Comparison of ENCODE assay signal across 8 cellular contexts in genomic region chr4:89434364-89434988, GRCh38.
A peak's percentile ranks its signal among the peaks of the same experiment; 100 is the strongest.
DNase-seq lines count a peak whose midpoint lies in the region; ATAC-seq, FAIRE-seq and TF ChIP-seq lines count a peak whose summit lies in the region.

No MANE protein-coding gene starts in this region.

- no peak overlapping the region for H3K4me3 ChIP-seq in CD8-positive, alpha-beta T cell (ENCODE audit: low read depth, low read length)
- H3K4me3 ChIP-seq in brain microvascular endothelial cell (ENCODE audit: low read depth, low read length) = no peak overlapping the region
- no peak overlapping the region for H3K4me3 ChIP-seq in tibial artery

- H3K27me3 ChIP-seq in CD8-positive, alpha-beta T cell (ENCODE audit: insufficient read depth, low read length) = no peaks in the 10 kb centered on the region
- H3K27me3 ChIP-seq in brain microvascular endothelial cell (replicated peaks) = no peaks in the 10 kb centered on the region
- no peaks in the 10 kb centered on the region for H3K27me3 ChIP-seq in tibial artery

- H3K4me3 Mint-ChIP-seq in CD8-positive, alpha-beta T cell = no peak overlapping the region

- H3K9me3 Mint-ChIP-seq in CD8-positive, alpha-beta T cell = no peaks in the 10 kb centered on the region

- H3K4me1 ChIP-seq in CD8-positive, alpha-beta T cell (ENCODE audit: insufficient read depth, low read length) = peaks cover 6% of the 10 kb centered on the region
- H3K4me1 ChIP-seq in tibial artery = no peaks in the 10 kb centered on the region

- ATAC-seq in CD8-positive, alpha-beta T cell = peak; percentile 67
- ATAC-seq in GM18867 (IDR thresholded peaks at IDR 0.05; ENCODE audit: unreplicated experiment) (peak; percentile 88), HG03103 (IDR thresholded peaks at IDR 0.05; ENCODE audit: low read depth, unreplicated experiment) (peak; percentile 69)

- H3K27ac ChIP-seq in CD8-positive, alpha-beta T cell (ENCODE audit: low read depth, low read length) = no peak overlapping the region
- no peak overlapping the region for H3K27ac ChIP-seq in brain microvascular endothelial cell
- H3K27ac ChIP-seq in tibial artery = no peak overlapping the region

- no peaks in the 10 kb centered on the region for H3K36me3 ChIP-seq in CD8-positive, alpha-beta T cell (ENCODE audit: insufficient read depth, low read length)
- H3K36me3 ChIP-seq in brain microvascular endothelial cell (replicated peaks) (no peaks in the 10 kb centered on the region), tibial artery (no peaks in the 10 kb centered on the region)

- peaks cover 7% of the 10 kb centered on the region for H3K4me1 Mint-ChIP-seq in CD8-positive, alpha-beta T cell (ENCODE audit: low read depth)

- intact Hi-C loops in CD8-positive, alpha-beta T cell (cut with DNase I, micrococcal nuclease) = loop anchor here (1.0 to 10.0 kb wide), 6 partner anchors 127 to 610 kb away; partner anchors contain the start of gene GPRIN3 (in 1 of the 2)
- intact Hi-C loops in tibial artery (cut with DNase I; ENCODE audit: low total_unique reads) = loop anchor here (10.0 kb wide), 1 partner anchor 210 kb away; no protein-coding TSS in a partner anchor

- CTCF ChIA-PET in CD8-positive, alpha-beta T cell (lab: Charles Lee) = interaction anchor here (0.7 to 5.3 kb wide), 20 partner anchors 9 to 465 kb away, joined by 3 to 117 read pairs (median 4); partner anchors contain the start of gene MMRN1

- peak; percentile 99 for FAIRE-seq in islet of Langerhans (lab: Jason Lieb, UNC)

- H3K27me3 Mint-ChIP-seq in CD8-positive, alpha-beta T cell (ENCODE audit: low read depth) = peaks cover 4% of the 10 kb centered on the region

- POLR2A ChIA-PET in CD8-positive, alpha-beta T cell (lab: Charles Lee) = interaction anchor here (1.2 kb wide), 1 partner anchor 136 kb away, joined by 3 read pairs; no protein-coding TSS in a partner anchor

- in situ Hi-C loops in brain microvascular endothelial cell (cut with HindIII; ENCODE audit: low pct_ligation_motif_present, low sequenced_read_pairs) = no loop called here

- no peaks in the 10 kb centered on the region for H3K9me3 ChIP-seq in CD8-positive, alpha-beta T cell (ENCODE audit: low read length)
- H3K9me3 ChIP-seq in tibial artery = no peaks in the 10 kb centered on the region

- TF ChIP-seq CTCF in CD8-positive, alpha-beta T cell (IDR thresholded peaks at IDR 0.05) = peak; percentile 78
- peak; percentile 76 for TF ChIP-seq CTCF in brain microvascular endothelial cell (IDR thresholded peaks at IDR 0.05; ENCODE audit: low read depth, low read length, missing control alignments)
- TF ChIP-seq CTCF in tibial artery (IDR thresholded peaks at IDR 0.05) = peak; percentile 42 to 48

- no peak for DNase-seq in CD8-positive, alpha-beta T cell
- peak; percentile 6 for DNase-seq in NCI-H446 treated with DMSO at 0.1 percent for 48 hours (lab: John Stamatoyannopoulos, UW)
- DNase-seq in brain microvascular endothelial cell = peak; percentile 25
- DNase-seq in tibial artery = no peak
- no peak for DNase-seq in ureter (ENCODE audit: low spot score)

- no peak overlapping the region for H3K27ac Mint-ChIP-seq in CD8-positive, alpha-beta T cell

- H3K36me3 Mint-ChIP-seq in CD8-positive, alpha-beta T cell = no peaks in the 10 kb centered on the region

Comparison
In these comparisons a context has a peak if more than half of its experiments do, and no peak if none do; other contexts are left out.
1. DNase-seq: peak in NCI-H446 treated with DMSO at 0.1 percent for 48 hours (single experiment) and brain microvascular endothelial cell (single experiment); none in CD8-positive, alpha-beta T cell (0 of 7), tibial artery (0 of 2) and ureter (single experiment).
2. Peak in every context shown above with its lines, with median percentiles within 50 percentile points of each other: ATAC-seq and CTCF ChIP-seq.